In genomic region chr10:44974082-44974627, GRCh38 we compare ENCODE assay signal across 8 cellular contexts. TPM values are rescaled to one million over a fixed set of nuclear protein-coding genes. Genes with fewer than 3 reads are reported as not detected.
DNase-seq lines count a peak whose midpoint lies in the region; ATAC-seq and TF ChIP-seq lines count a peak whose summit lies in the region.

No MANE protein-coding gene starts in this region.

- H3K9me3 ChIP-seq in esophagus (ENCODE audit: control insufficient read depth in 2 of 2, insufficient read depth in 1 of 2, low read depth in 1 of 2, low read length in 1 of 2) = no peaks in the 10 kb centered on the region

- no peaks in the 10 kb centered on the region for H3K27me3 ChIP-seq in esophagus (ENCODE audit: control insufficient read depth in 1 of 2, insufficient read depth in 2 of 2, low read length in 2 of 2)

- no peak for TF ChIP-seq POLR2A in NB4 (IDR thresholded peaks at IDR 0.05; ENCODE audit: extremely low read depth, insufficient read length)

- no peak for ATAC-seq in HG03045 (IDR thresholded peaks at IDR 0.05; ENCODE audit: unreplicated experiment)

- H3K4me1 Mint-ChIP-seq in progenitor cell of endocrine pancreas (ENCODE audit: low read depth) = peaks cover 33% of the 10 kb centered on the region

- H3K27ac ChIP-seq in esophagus (ENCODE audit: low read depth in 2 of 2, low read length in 1 of 2) = peak overlapping the region; percentile 69 to 77

- 39 to 46% methylated on average over 7 of the region's 7 CpGs for WGBS in esophagus, 2 donors

- H3K4me1 ChIP-seq in esophagus (ENCODE audit: control insufficient read depth in 2 of 2, insufficient read depth in 2 of 2, low read length in 1 of 2) = peaks cover 10 to 12% of the 10 kb centered on the region in 2 donors

- H3K36me3 ChIP-seq in esophagus (ENCODE audit: control insufficient read depth in 2 of 2, insufficient read depth in 2 of 2, low read length in 1 of 2) = peaks cover 0 to 13% of the 10 kb centered on the region in 2 donors

- no peak overlapping the region for H3K27ac Mint-ChIP-seq in progenitor cell of endocrine pancreas

- peaks cover 5% of the 10 kb centered on the region for H3K36me3 Mint-ChIP-seq in progenitor cell of endocrine pancreas (ENCODE audit: insufficient read depth)

- peak; percentile 49 for DNase-seq in NB4 (ENCODE audit: low read depth)
- no peak for DNase-seq in progenitor cell of endocrine pancreas (ENCODE audit: low spot score, unreplicated experiment)
- no peak for DNase-seq in NCI-H345 treated with DMSO at 0.1 percent for 48 hours (lab: John Stamatoyannopoulos, UW; ENCODE audit: unreplicated experiment)
- no peak for DNase-seq in ecto neural progenitor cell (ENCODE audit: low spot score)
- no peak for DNase-seq in stimulated activated CD4-positive, alpha-beta T cell treated with anti-CD3 and anti-CD28 coated beads, Interleukin-12 subunit alpha, Interleukin-12 subunit beta, amount 100 ng/mL, for 4 hours

- H3K9me3 Mint-ChIP-seq in progenitor cell of endocrine pancreas (ENCODE audit: low read depth) = no peaks in the 10 kb centered on the region

- H3K4me3 Mint-ChIP-seq in progenitor cell of endocrine pancreas (ENCODE audit: low read depth) = peak overlapping the region; percentile 59

- H3K4me3 ChIP-seq in GM12875 (ENCODE audit: low read depth, low read length) = peak overlapping the region; percentile 45
- H3K4me3 ChIP-seq in NB4 (ENCODE audit: low read depth, low read length) = no peak overlapping the region
- H3K4me3 ChIP-seq in esophagus (ENCODE audit: low read depth in 1 of 2, low read length in 2 of 2) = peak overlapping the region; percentile 42 to 45

- no peaks in the 10 kb centered on the region for H3K27me3 Mint-ChIP-seq in progenitor cell of endocrine pancreas

- TF ChIP-seq CTCF in GM12875 (IDR thresholded peaks at IDR 0.05; ENCODE audit: borderline replicate concordance, insufficient read depth, low read depth, low read length) = no peak
- TF ChIP-seq CTCF in NB4 (IDR thresholded peaks at IDR 0.05; ENCODE audit: low read depth, low read length) = no peak
- TF ChIP-seq CTCF in progenitor cell of endocrine pancreas (IDR thresholded peaks at IDR 0.05; ENCODE audit: unreplicated experiment) = no peak

RNA-seq across cellular contexts. Expression of gene DEPP1, which starts 4.5 kb away (rescaled TPM):
- polyA plus RNA-seq in esophagus = 10 to 100 TPM in 1 of 2 donors, 1 to 10 TPM in 1; 7.7 to 29.0 TPM
- 13.9 and 16.6 TPM in 2 replicates for total RNA-seq in progenitor cell of endocrine pancreas

RNA-seq across cellular contexts. Expression of gene RASSF4, which starts 14.6 kb away (rescaled TPM):
- polyA plus RNA-seq in esophagus = 1 to 10 TPM; 3.6 to 3.7 TPM
- total RNA-seq in progenitor cell of endocrine pancreas = 21.2 and 23.0 TPM in 2 replicates

RNA-seq across cellular contexts. Expression of gene ZNF22, which starts 26.6 kb away (rescaled TPM):
- polyA plus RNA-seq in esophagus = 1 to 10 TPM; 4.6 to 5.4 TPM
- 44.1 and 46.0 TPM in 2 replicates for total RNA-seq in progenitor cell of endocrine pancreas
